8 cellular contexts compared by ENCODE assay signal in genomic region chr19:2775556-2776430, GRCh38. TPM values are rescaled to one million over a fixed set of nuclear protein-coding genes. Genes with fewer than 3 reads are reported as not detected.
DNase-seq lines count a peak whose midpoint lies in the region; ATAC-seq lines count a peak whose summit lies in the region.

No MANE protein-coding gene starts in this region.

- H3K27me3 ChIP-seq in BLaER1 treated with 17β-estradiol and CSF1 and Interleukin-3, amounts not matched to agents 10 nM and 100 nM, result no peaks in the 10 kb centered on the region

- H3K9me3 Mint-ChIP-seq in T-cell, result no peaks in the 10 kb centered on the region

- DNase-seq in T-cell (peak; percentile 11 to 73 (median 56)), iris pigment epithelial cell (ENCODE audit: low read depth) (peak; percentile 63), SHP77 treated with DMSO at 0.1 percent for 48 hours (lab: John Stamatoyannopoulos, UW) (no peak), NCI-H774 (lab: John Stamatoyannopoulos, UW) (no peak)
- peak; percentile 59 to 76 for DNase-seq in stimulated activated CD4-positive, alpha-beta T cell treated with anti-CD3 and anti-CD28 coated beads, Interleukin-4, amount 100 ng/mL, for 4 hours

- peaks cover 5% of the 10 kb centered on the region for H3K36me3 Mint-ChIP-seq in T-cell

- peaks cover 73 to 90% (median 84%) of the 10 kb centered on the region in 10 experiments for H3K4me1 ChIP-seq in BLaER1 treated with 17β-estradiol and CSF1 and Interleukin-3, amounts not matched to agents 10 nM and 100 nM

- CTCF ChIA-PET in T-cell (lab: Charles Lee), result interaction anchor here in 1 of 2 donors (0.7 to 1.3 kb wide), 3 partner anchors 65 to 127 kb away, joined by 3 to 4 read pairs (median 3); partner anchors contain the start of genes ZNF555 and ZNF57

- H3K9ac ChIP-seq in BLaER1 treated with 17β-estradiol and CSF1 and Interleukin-3, amounts not matched to agents 10 nM and 100 nM, result peak overlapping the region; percentile 73 to 86 (median 78)

- H3K4me2 ChIP-seq in BLaER1 treated with 17β-estradiol and CSF1 and Interleukin-3, amounts not matched to agents 10 nM and 100 nM, result peak overlapping the region; percentile 81 to 97 (median 91)

- no peaks in the 10 kb centered on the region for H3K27me3 Mint-ChIP-seq in T-cell

- peak; percentile 59 to 83 (median 76) for ATAC-seq in T-cell (replicated peaks in 1 of 4)
- no peak for ATAC-seq in GM19452 (IDR thresholded peaks at IDR 0.05; ENCODE audit: unreplicated experiment)

- peak overlapping the region in 9 of 10 experiments; percentile 38 to 59 (median 46); a peak in 19 of 20 replicates for H3K4me3 ChIP-seq in BLaER1 treated with 17β-estradiol and CSF1 and Interleukin-3, amounts not matched to agents 10 nM and 100 nM

- peaks cover 65 to 91% (median 87%) of the 10 kb centered on the region in 11 experiments; a peak in 21 of 22 replicates for H4K20me1 ChIP-seq in BLaER1 treated with 17β-estradiol and CSF1 and Interleukin-3, amounts not matched to agents 10 nM and 100 nM

- H3K4me1 Mint-ChIP-seq in T-cell, result peaks cover 48 to 51% (median 50%) of the 10 kb centered on the region in 3 donors

- H3K27ac Mint-ChIP-seq in T-cell, result peak overlapping the region; percentile 96 to 97

- H3K36me3 ChIP-seq in BLaER1 treated with 17β-estradiol and CSF1 and Interleukin-3, amounts not matched to agents 10 nM and 100 nM, result peaks cover 8 to 68% (median 50%) of the 10 kb centered on the region in 11 experiments; a peak in 21 of 22 replicates

- peak overlapping the region; percentile 73 to 99 (median 85) for H3K27ac ChIP-seq in BLaER1 treated with 17β-estradiol and CSF1 and Interleukin-3, amounts not matched to agents 10 nM and 100 nM
- peak overlapping the region; percentile 46 for H3K27ac ChIP-seq in adipose tissue (ENCODE audit: low read depth, low read length)

- 49 to 79% (median 52%) methylated on average over 29 of the region's 29 CpGs for WGBS in adipose tissue, 3 donors

- POLR2A ChIA-PET in T-cell (lab: Charles Lee), result interaction anchor here in 1 of 2 donors (1.0 kb wide), 1 partner anchor 31 kb away, joined by 15 read pairs; no protein-coding TSS in a partner anchor

- peak overlapping the region; percentile 79 to 86 (median 81) for H3K4me3 Mint-ChIP-seq in T-cell

- no peaks in the 10 kb centered on the region for H3K9me3 ChIP-seq in BLaER1 treated with 17β-estradiol and CSF1 and Interleukin-3, amounts not matched to agents 10 nM and 100 nM (replicated peaks in 1 of 11)

RNA-seq across cellular contexts. Expression of gene SGTA, which starts 7.3 kb away (rescaled TPM):
- 10 to 100 TPM; 28.9 to 42.5 (median 36.7) TPM for total RNA-seq in T-cell
- 10 to 100 TPM; 37.0 to 49.7 (median 45.7) TPM for polyA plus RNA-seq in adipose tissue

RNA-seq across cellular contexts. Expression of gene THOP1, which starts 9.5 kb away (rescaled TPM):
- 10 to 100 TPM; 30.8 to 46.6 (median 41.9) TPM for total RNA-seq in T-cell
- 10 to 100 TPM; 24.0 to 33.0 (median 32.8) TPM for polyA plus RNA-seq in adipose tissue

RNA-seq across cellular contexts. Expression of gene SLC39A3, which starts 36.0 kb away (rescaled TPM):
- 10 to 100 TPM; 13.2 to 24.5 (median 19.6) TPM for total RNA-seq in T-cell
- polyA plus RNA-seq in adipose tissue, result 10 to 100 TPM; 16.0 to 35.2 (median 24.1) TPM

RNA-seq across cellular contexts. Expression of gene ZNF554, which starts 43.9 kb away (rescaled TPM):
- total RNA-seq in T-cell, result 1 to 10 TPM; 5.5 to 9.0 (median 7.5) TPM
- 1 to 10 TPM; 1.2 to 2.9 (median 1.7) TPM for polyA plus RNA-seq in adipose tissue

RNA-seq across cellular contexts. Expression of gene DIRAS1, which starts 54.6 kb away (rescaled TPM):
- under 1 TPM; 0.53 to 0.70 (median 0.60) TPM for total RNA-seq in T-cell
- polyA plus RNA-seq in adipose tissue, result 1 to 10 TPM; 1.9 to 6.8 (median 2.2) TPM

Comparison
In these comparisons a context has a peak if more than half of its experiments do, and no peak if none do; other contexts are left out.
1. DNase-seq: peak in T-cell (34 of 34), iris pigment epithelial cell (single experiment) and stimulated activated CD4-positive, alpha-beta T cell treated with anti-CD3 and anti-CD28 coated beads, Interleukin-4, amount 100 ng/mL, for 4 hours (2 of 2); none in SHP77 treated with DMSO at 0.1 percent for 48 hours (single experiment) and NCI-H774 (single experiment).